ENCODE assay signal across 8 cellular contexts in genomic region chr4:47933798-47934197, GRCh38. TPM values are rescaled to one million over a fixed set of nuclear protein-coding genes. Genes with fewer than 3 reads are reported as not detected.
A peak's percentile ranks its signal among the peaks of the same experiment; 100 is the strongest.
DNase-seq lines count a peak whose midpoint lies in the region; ATAC-seq and TF ChIP-seq lines count a peak whose summit lies in the region.

No MANE protein-coding gene starts in this region.

- H3K27me3 Mint-ChIP-seq in brain, result peaks cover 16% of the 10 kb centered on the region

- peak; percentile 67 for ATAC-seq in GM21576 (IDR thresholded peaks at IDR 0.05; ENCODE audit: unreplicated experiment)
- no peak for ATAC-seq in GM21390 (IDR thresholded peaks at IDR 0.05; ENCODE audit: unreplicated experiment)

- peak; percentile 80 for TF ChIP-seq CTCF in brain (conservative IDR thresholded peaks at IDR 0.05)

- H3K27ac Mint-ChIP-seq in brain, result no peak overlapping the region

- peaks cover 9% of the 10 kb centered on the region for H3K4me1 Mint-ChIP-seq in brain

- no peak overlapping the region for H3K4me3 Mint-ChIP-seq in brain

- H3K36me3 Mint-ChIP-seq in brain, result no peaks in the 10 kb centered on the region

- DNase-seq in EH (ENCODE audit: low read depth), result peak; percentile 54
- peak; percentile 29 for DNase-seq in NCI-H1694 (lab: John Stamatoyannopoulos, UW)
- peak; percentile 47 for DNase-seq in kidney tubule cell (ENCODE audit: low spot score)
- no peak for DNase-seq in GM19238 (ENCODE audit: insufficient read length, low spot score)
- DNase-seq in epidermal melanocyte (ENCODE audit: insufficient read length, low spot score), result no peak

- peaks cover 0 to 3% (median 0%) of the 10 kb centered on the region in 5 experiments for H3K9me3 Mint-ChIP-seq in brain

RNA-seq across cellular contexts. Expression of gene NFXL1, which starts 19.4 kb away (rescaled TPM):
- polyA plus RNA-seq in brain (ENCODE audit: insufficient read depth, low read depth, low replicate concordance), result 3.1 TPM

Comparison
In these comparisons a context has a peak if more than half of its experiments do, and no peak if none do; other contexts are left out.
1. DNase-seq: peak in EH (single experiment), NCI-H1694 (single experiment) and kidney tubule cell (single experiment); none in GM19238 (single experiment) and epidermal melanocyte (single experiment).